Comparison of ENCODE assay signal across 1 cellular context in genomic region chr2:240615830-240616547, GRCh38.
TF ChIP-seq lines count a peak whose summit lies in the region.

No MANE protein-coding gene starts in this region.

TF ChIP-seq in SK-N-SH treated with all-trans-retinoic acid at 6 μM for 48 hours, 23 proteins besides CTCF, POLR2A, EP300 and RAD21 (continued from another document):
- TF ChIP-seq, protein P1, sequence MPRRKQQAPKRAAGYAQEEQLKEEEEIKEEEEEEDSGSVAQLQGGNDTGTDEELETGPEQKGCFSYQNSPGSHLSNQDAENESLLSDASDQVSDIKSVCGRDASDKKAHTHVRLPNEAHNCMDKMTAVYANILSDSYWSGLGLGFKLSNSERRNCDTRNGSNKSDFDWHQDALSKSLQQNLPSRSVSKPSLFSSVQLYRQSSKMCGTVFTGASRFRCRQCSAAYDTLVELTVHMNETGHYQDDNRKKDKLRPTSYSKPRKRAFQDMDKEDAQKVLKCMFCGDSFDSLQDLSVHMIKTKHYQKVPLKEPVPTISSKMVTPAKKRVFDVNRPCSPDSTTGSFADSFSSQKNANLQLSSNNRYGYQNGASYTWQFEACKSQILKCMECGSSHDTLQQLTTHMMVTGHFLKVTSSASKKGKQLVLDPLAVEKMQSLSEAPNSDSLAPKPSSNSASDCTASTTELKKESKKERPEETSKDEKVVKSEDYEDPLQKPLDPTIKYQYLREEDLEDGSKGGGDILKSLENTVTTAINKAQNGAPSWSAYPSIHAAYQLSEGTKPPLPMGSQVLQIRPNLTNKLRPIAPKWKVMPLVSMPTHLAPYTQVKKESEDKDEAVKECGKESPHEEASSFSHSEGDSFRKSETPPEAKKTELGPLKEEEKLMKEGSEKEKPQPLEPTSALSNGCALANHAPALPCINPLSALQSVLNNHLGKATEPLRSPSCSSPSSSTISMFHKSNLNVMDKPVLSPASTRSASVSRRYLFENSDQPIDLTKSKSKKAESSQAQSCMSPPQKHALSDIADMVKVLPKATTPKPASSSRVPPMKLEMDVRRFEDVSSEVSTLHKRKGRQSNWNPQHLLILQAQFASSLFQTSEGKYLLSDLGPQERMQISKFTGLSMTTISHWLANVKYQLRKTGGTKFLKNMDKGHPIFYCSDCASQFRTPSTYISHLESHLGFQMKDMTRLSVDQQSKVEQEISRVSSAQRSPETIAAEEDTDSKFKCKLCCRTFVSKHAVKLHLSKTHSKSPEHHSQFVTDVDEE (CRISPR knock-in tag; IDR thresholded peaks at IDR 0.05), result no peak
- TF ChIP-seq ZNF70 (CRISPR knock-in tag; IDR thresholded peaks at IDR 0.05), result peak; percentile 85
- TF ChIP-seq OSR1 (CRISPR knock-in tag; IDR thresholded peaks at IDR 0.05), result no peak
